8 cellular contexts compared by ENCODE assay signal in genomic region chr1:212950243-212951057, GRCh38. TPM values are rescaled to one million over a fixed set of nuclear protein-coding genes. Genes with fewer than 3 reads are reported as not detected.
A peak's percentile ranks its signal among the peaks of the same experiment; 100 is the strongest.
DNase-seq lines count a peak whose midpoint lies in the region; ATAC-seq and TF ChIP-seq lines count a peak whose summit lies in the region.

VASH2 (plus strand) TSS chr1:212950541; CDS start chr1:212951543, 1,002 bp downstream.

- DNase-seq in CD8-positive, alpha-beta memory T cell, result peak in 4 of 5 donors; percentile 3 to 11 (median 9)
- DNase-seq in NCI-H82 treated with DMSO at 0.1 percent for 48 hours (lab: John Stamatoyannopoulos, UW; ENCODE audit: unreplicated experiment) (peak; percentile 94), activated T-cell treated with anti-CD3 and anti-CD28 coated beads for 48 hours (ENCODE audit: low read depth) (peak; percentile 66), fibroblast of lung (ENCODE audit: low read depth in 2 of 2) (peak; percentile 70 to 83)
- DNase-seq in naive thymus-derived CD4-positive, alpha-beta T cell, result peak; percentile 3 to 70 (median 25)
- DNase-seq in stimulated activated naive CD8-positive, alpha-beta T cell treated with anti-CD3 and anti-CD28 coated beads, Interleukin-15, Interleukin-2, amounts not matched to agents 100 U/mL and 50 U/mL, for 24 hours, result peak; percentile 73

- H3K27ac ChIP-seq in CD8-positive, alpha-beta memory T cell (ENCODE audit: low read depth, low read length), result no peak within 1 kb of the TSS
- H3K27ac ChIP-seq in fibroblast of lung (ENCODE audit: insufficient read depth, low read length), result no peak within 1 kb of the TSS
- no peak within 1 kb of the TSS for H3K27ac ChIP-seq in naive thymus-derived CD4-positive, alpha-beta T cell (ENCODE audit: low read depth, low read length)

- POLR2A ChIA-PET in CD8-positive, alpha-beta memory T cell (lab: Charles Lee), result no interaction called here
- POLR2A ChIA-PET in naive thymus-derived CD4-positive, alpha-beta T cell (lab: Charles Lee), result no interaction called here

- ATAC-seq in GM19395 (IDR thresholded peaks at IDR 0.05; ENCODE audit: unreplicated experiment) (peak; percentile 92), HG03521 (IDR thresholded peaks at IDR 0.05; ENCODE audit: unreplicated experiment) (peak; percentile 98)
- peak; percentile 90 for ATAC-seq in naive thymus-derived CD4-positive, alpha-beta T cell
- ATAC-seq in stimulated activated naive CD8-positive, alpha-beta T cell treated with anti-CD3 and anti-CD28 coated beads, Interleukin-15, Interleukin-2, amounts not matched to agents 100 U/mL and 50 U/mL, for 24 hours, result peak; percentile 96

- peak within 1 kb of the TSS in 1 of 8 donors; percentile 14 for H3K27ac Mint-ChIP-seq in CD8-positive, alpha-beta memory T cell
- H3K27ac Mint-ChIP-seq in naive thymus-derived CD4-positive, alpha-beta T cell, result peak within 1 kb of the TSS in 1 of 9 donors; percentile 22

- H3K4me3 ChIP-seq in CD8-positive, alpha-beta memory T cell (ENCODE audit: low read length), result peak within 1 kb of the TSS; percentile 39
- peak within 1 kb of the TSS; percentile 26 to 72 (median 57) for H3K4me3 ChIP-seq in fibroblast of lung (replicated peaks in 1 of 4; ENCODE audit: control extremely low read depth in 1 of 4, insufficient read depth in 1 of 4, low read depth in 3 of 4, low read length in 4 of 4)
- H3K4me3 ChIP-seq in naive thymus-derived CD4-positive, alpha-beta T cell (ENCODE audit: low read length), result peak within 1 kb of the TSS; percentile 30

- peaks cover 7 to 22% (median 9%) of the 10 kb centered on the region in 3 donors for H3K4me1 Mint-ChIP-seq in CD8-positive, alpha-beta memory T cell
- H3K4me1 Mint-ChIP-seq in naive thymus-derived CD4-positive, alpha-beta T cell, result peaks cover 5 to 19% (median 13%) of the 10 kb centered on the region in 7 donors

- peak within 1 kb of the TSS; percentile 86 for H3K4me2 ChIP-seq in fibroblast of lung (ENCODE audit: extremely low read depth, insufficient read depth, low read length)

- peak within 1 kb of the TSS; percentile 7 for H3K9ac ChIP-seq in fibroblast of lung (ENCODE audit: insufficient read depth, low read length)

- no peaks in the 10 kb centered on the region for H3K36me3 Mint-ChIP-seq in CD8-positive, alpha-beta memory T cell
- H3K36me3 Mint-ChIP-seq in naive thymus-derived CD4-positive, alpha-beta T cell, result peaks cover 0 to 4% (median 0%) of the 10 kb centered on the region in 5 donors

- peak within 1 kb of the TSS in 6 of 7 donors; percentile 62 to 87 (median 74) for H3K4me3 Mint-ChIP-seq in CD8-positive, alpha-beta memory T cell
- peak within 1 kb of the TSS; percentile 66 to 89 (median 81) for H3K4me3 Mint-ChIP-seq in naive thymus-derived CD4-positive, alpha-beta T cell

- no peaks in the 10 kb centered on the region for H3K9me3 ChIP-seq in CD8-positive, alpha-beta memory T cell (ENCODE audit: low read length)
- no peaks in the 10 kb centered on the region for H3K9me3 ChIP-seq in fibroblast of lung (ENCODE audit: control insufficient read depth, insufficient read depth, low read depth, low read length)
- no peaks in the 10 kb centered on the region for H3K9me3 ChIP-seq in naive thymus-derived CD4-positive, alpha-beta T cell (ENCODE audit: control insufficient read depth in 2 of 3, low read length in 3 of 3)

- H3K27me3 ChIP-seq in CD8-positive, alpha-beta memory T cell (ENCODE audit: insufficient read depth, low read length, poor library complexity, severe bottlenecking), result peaks cover 16% of the 10 kb centered on the region
- H3K27me3 ChIP-seq in fibroblast of lung (ENCODE audit: control insufficient read depth, insufficient read depth, low read length), result peaks cover 46% of the 10 kb centered on the region
- peaks cover 0 to 3% of the 10 kb centered on the region in 2 donors for H3K27me3 ChIP-seq in naive thymus-derived CD4-positive, alpha-beta T cell (ENCODE audit: control insufficient read depth in 2 of 2, insufficient read depth in 2 of 2, low read length in 2 of 2)

- no peaks in the 10 kb centered on the region for H3K79me2 ChIP-seq in fibroblast of lung (ENCODE audit: control insufficient read depth, insufficient read depth, low read length)

- peaks cover 36 to 60% of the 10 kb centered on the region in 2 donors for H3K27me3 Mint-ChIP-seq in CD8-positive, alpha-beta memory T cell
- peaks cover 44 to 72% (median 52%) of the 10 kb centered on the region in 5 donors for H3K27me3 Mint-ChIP-seq in naive thymus-derived CD4-positive, alpha-beta T cell

- TF ChIP-seq CTCF in fibroblast of lung (conservative IDR thresholded peaks at IDR 0.05 in 1 of 2, IDR thresholded peaks at IDR 0.05 in 1 of 2; ENCODE audit: low read depth in 1 of 2, low read length in 2 of 2), result no peak

- CTCF ChIA-PET in CD8-positive, alpha-beta memory T cell (lab: Charles Lee), result no interaction called here
- CTCF ChIA-PET in naive thymus-derived CD4-positive, alpha-beta T cell (lab: Charles Lee), result no interaction called here

- no peaks in the 10 kb centered on the region for H3K4me1 ChIP-seq in CD8-positive, alpha-beta memory T cell (ENCODE audit: insufficient read depth, low read length)
- H3K4me1 ChIP-seq in fibroblast of lung (ENCODE audit: control insufficient read depth, extremely low read depth, insufficient read depth, low read length), result peaks cover 2% of the 10 kb centered on the region
- no peaks in the 10 kb centered on the region for H3K4me1 ChIP-seq in naive thymus-derived CD4-positive, alpha-beta T cell (ENCODE audit: control insufficient read depth in 2 of 2, insufficient read depth in 2 of 2, low read length in 2 of 2)

- no peaks in the 10 kb centered on the region for H4K20me1 ChIP-seq in fibroblast of lung (ENCODE audit: control insufficient read depth, extremely low read depth, insufficient read depth, low read length)

- H2AFZ ChIP-seq in fibroblast of lung (ENCODE audit: low read length), result peak within 1 kb of the TSS; percentile 67

- peaks cover 0 to 5% (median 2%) of the 10 kb centered on the region in 5 donors for H3K9me3 Mint-ChIP-seq in CD8-positive, alpha-beta memory T cell
- peaks cover 0 to 5% (median 2%) of the 10 kb centered on the region in 11 donors for H3K9me3 Mint-ChIP-seq in naive thymus-derived CD4-positive, alpha-beta T cell

- intact Hi-C loops in naive thymus-derived CD4-positive, alpha-beta T cell (cut with micrococcal nuclease), result no loop called here

- H3K36me3 ChIP-seq in CD8-positive, alpha-beta memory T cell (ENCODE audit: insufficient read depth, low read length), result no peaks in the 10 kb centered on the region
- no peaks in the 10 kb centered on the region for H3K36me3 ChIP-seq in fibroblast of lung (ENCODE audit: control insufficient read depth, insufficient read depth, low read length)
- H3K36me3 ChIP-seq in naive thymus-derived CD4-positive, alpha-beta T cell (ENCODE audit: control insufficient read depth in 2 of 3, insufficient read depth in 3 of 3, low read length in 3 of 3), result no peaks in the 10 kb centered on the region

RNA-seq across cellular contexts. Expression of gene VASH2, which starts in this region (rescaled TPM):
- total RNA-seq in CD8-positive, alpha-beta memory T cell, result under 1 TPM; 0.07 to 0.18 TPM
- polyA plus RNA-seq in CD8-positive, alpha-beta memory T cell, result not detected
- total RNA-seq in fibroblast of lung, result 0.17 and 1.0 TPM in 2 replicates
- polyA plus RNA-seq in fibroblast of lung, result 0.22 and 0.46 TPM in 2 replicates
- polyA plus RNA-seq in fibroblast of lung (2012), result 0.17 and 0.59 TPM in 2 replicates
- not detected in 2 replicates for polyA minus RNA-seq in fibroblast of lung (ENCODE audit: low replicate concordance)
- 1 to 10 TPM in 1 of 5 experiments, under 1 TPM in 1, not detected in 3; 0.73 to 1.1 TPM for total RNA-seq in naive thymus-derived CD4-positive, alpha-beta T cell
- not detected for polyA plus RNA-seq in naive thymus-derived CD4-positive, alpha-beta T cell

Comparison
In these comparisons a context has a peak if more than half of its experiments do, and no peak if none do; other contexts are left out.
1. Peak in DNase-seq and H3K4me3 ChIP-seq in CD8-positive, alpha-beta memory T cell; RNA of the gene not detected or under 1 TPM.
2. DNase-seq: peak in every context shown above with its lines; median percentile 94 in NCI-H82 treated with DMSO at 0.1 percent for 48 hours; 76 in fibroblast of lung; 73 in stimulated activated naive CD8-positive, alpha-beta T cell treated with anti-CD3 and anti-CD28 coated beads, Interleukin-15, Interleukin-2, amounts not matched to agents 100 U/mL and 50 U/mL, for 24 hours; 66 in activated T-cell treated with anti-CD3 and anti-CD28 coated beads for 48 hours; 25 in naive thymus-derived CD4-positive, alpha-beta T cell; 9 in CD8-positive, alpha-beta memory T cell.